Comparison of ENCODE assay signal across 1 cellular context in the genomic region with DNA sequence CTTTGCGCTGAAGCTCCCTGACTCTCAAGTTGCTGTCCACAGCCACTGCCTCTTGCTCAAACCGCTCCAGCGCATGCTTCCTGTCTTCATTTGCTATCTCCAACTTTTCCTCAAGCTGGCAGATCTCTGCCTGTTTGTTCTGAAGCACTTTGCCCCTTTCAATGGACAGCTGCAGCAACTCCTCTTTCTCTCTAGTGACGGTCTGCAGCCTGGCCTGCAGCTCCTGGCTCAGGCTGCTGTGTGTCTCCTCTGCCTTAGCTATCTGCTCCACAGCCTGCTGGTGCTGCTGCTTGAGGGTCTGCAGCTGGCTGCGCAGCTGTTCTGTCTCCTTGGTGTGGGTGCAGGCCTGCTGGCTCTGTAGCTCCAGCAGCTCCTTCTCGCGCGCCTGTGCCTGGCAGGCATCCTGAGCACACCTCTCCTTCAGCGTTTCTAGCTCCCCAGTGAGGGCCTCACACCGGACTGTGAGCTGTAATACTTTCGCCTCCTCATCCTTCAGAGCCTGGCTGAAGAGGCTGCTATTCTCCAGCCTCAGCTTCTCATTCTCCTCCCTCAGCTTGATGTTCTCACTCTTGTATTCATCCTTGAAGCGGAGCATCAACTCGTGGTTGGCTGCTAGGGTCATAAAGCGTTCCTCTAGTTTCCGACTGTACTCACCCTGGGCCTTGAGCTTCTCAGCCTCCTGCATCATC.
TF ChIP-seq lines count a peak whose summit lies in the region.

No MANE protein-coding gene starts in this region.

TF ChIP-seq in HEK293, 187 proteins besides CTCF, POLR2A, EP300 and RAD21 (continued from another document):
- no peak for TF ChIP-seq ZNF146 (tag by site-specific recombination; IDR thresholded peaks at IDR 0.05)
